ENCODE assay signal across 14 cellular contexts in the genomic region with DNA sequence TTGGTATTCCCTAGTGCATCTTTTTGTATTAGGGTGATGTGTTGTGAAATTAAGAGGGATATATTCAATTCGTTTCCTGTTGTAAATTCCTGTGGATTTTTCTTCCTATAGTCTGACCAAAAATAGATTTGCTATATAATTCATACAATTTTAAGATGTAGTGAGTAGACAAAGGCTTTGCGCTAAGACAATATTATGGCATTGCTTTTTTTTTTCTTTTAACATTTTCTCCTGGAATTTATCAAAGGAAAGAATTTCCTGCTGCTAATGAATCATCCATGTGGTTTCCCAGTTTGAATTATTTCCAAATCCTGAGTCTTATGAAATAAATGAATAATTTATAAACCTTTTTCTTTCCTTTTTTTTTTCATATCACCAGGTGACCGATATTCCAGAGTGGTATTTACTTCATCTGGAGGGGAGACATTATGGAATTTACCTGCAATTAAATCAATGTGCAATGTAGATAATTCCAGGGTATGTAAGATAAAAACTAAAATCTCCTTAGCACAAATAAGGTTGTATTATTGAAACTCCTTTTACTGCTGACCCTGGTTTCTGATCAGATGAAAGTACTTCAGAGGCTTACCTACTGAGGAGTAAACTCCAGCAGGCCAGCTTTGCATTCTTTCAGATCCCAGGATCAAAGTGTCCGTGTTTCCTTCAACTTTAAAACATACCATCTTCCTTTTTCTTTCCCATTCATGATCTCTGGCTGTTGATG.
DNase-seq lines count a peak whose midpoint lies in the region; ATAC-seq and TF ChIP-seq lines count a peak whose summit lies in the region.
"Had no signal": no experiment of that assay in that cellular context is flagged by ENCODE, and none has a peak within 500 bp of the region (broad histone marks: within the 10 kb centered on the region; RNA-seq: fewer than 3 reads in every experiment).

No MANE protein-coding gene starts in this region.

- H3K27me3 Mint-ChIP-seq in neural progenitor cell (ENCODE audit: insufficient read depth, low read depth): no peaks in the 10 kb centered on the region
- H3K27me3 Mint-ChIP-seq: T-helper 17 cell had no signal

- no peaks in the 10 kb centered on the region for H3K27me3 ChIP-seq in PC-9 (ENCODE audit: insufficient read depth, low read depth)
- H3K27me3 ChIP-seq in neural progenitor cell: no peaks in the 10 kb centered on the region
- H3K27me3 ChIP-seq: sigmoid colon had no signal

- no TSS peak for BruUV-seq in PC-9 (replicated peaks; lab: Mats Ljungman, UMichigan)

- intact Hi-C loops in PC-9 (cut with micrococcal nuclease; ENCODE audit: unreplicated experiment): loop anchor here (5.0 kb wide), 1 partner anchor 202 kb away; no protein-coding TSS in a partner anchor

- H3K4me1 ChIP-seq in PC-9 (replicated peaks; ENCODE audit: insufficient read depth) (peaks cover 37% of the 10 kb centered on the region), neural progenitor cell (peaks cover 21% of the 10 kb centered on the region)

- H4K20me1 ChIP-seq in PC-9 (ENCODE audit: insufficient read depth): no peaks in the 10 kb centered on the region
- H4K20me1 ChIP-seq in neural progenitor cell (ENCODE audit: low read depth): no peaks in the 10 kb centered on the region

- TF ChIP-seq CTCF in PC-9 (conservative IDR thresholded peaks at IDR 0.05) (no peak), neural progenitor cell (IDR thresholded peaks at IDR 0.05) (no peak)

- H2AFZ ChIP-seq in PC-9 (no peak overlapping the region), neural progenitor cell (replicated peaks) (no peak overlapping the region)

- H3K9me3 Mint-ChIP-seq in neural progenitor cell: no peaks in the 10 kb centered on the region

- H3K4me2 ChIP-seq in PC-9 (peak overlapping the region; percentile 58), neural progenitor cell (peak overlapping the region; percentile 24)

- no peaks in the 10 kb centered on the region for H3K36me3 ChIP-seq in PC-9 (ENCODE audit: low read depth)
- no peaks in the 10 kb centered on the region for H3K36me3 ChIP-seq in neural progenitor cell

- peaks cover 34% of the 10 kb centered on the region for H3K4me1 Mint-ChIP-seq in neural progenitor cell
- H3K4me1 Mint-ChIP-seq: T-helper 17 cell had no signal

- no peaks in the 10 kb centered on the region for H3K9me2 ChIP-seq in PC-9 (ENCODE audit: insufficient read depth)

- H3K9ac ChIP-seq in neural progenitor cell: no peak overlapping the region

- POLR2A ChIA-PET in PC-9 (lab: Charles Lee; ENCODE audit: unreplicated experiment): no interaction called here

- peak; percentile 29 for DNase-seq in Caki2 (ENCODE audit: low read depth)
- DNase-seq in PC-9: peak in 1 of 2 experiments; percentile 66
- DNase-seq in epithelial cell of prostate (ENCODE audit: low read depth, low spot score): no peak
- peak; percentile 22 for DNase-seq in neural progenitor cell (ENCODE audit: low spot score)
- no peak for DNase-seq in NOMO-1 treated with dmso at 0.1 percent for 144 hours (lab: John Stamatoyannopoulos, UW; ENCODE audit: unreplicated experiment)
- DNase-seq in activated CD4-positive, alpha-beta T cell treated with anti-CD3 and anti-CD28 coated beads for 48 hours: no peak
- no peak for DNase-seq in GF-D8 (lab: John Stamatoyannopoulos, UW)
- DNase-seq: DMS153, left ventricle myocardium superior, NCI-H1092, NCI-H748 treated with DMSO at 0.1 percent for 48 hours, sigmoid colon, T-helper 17 cell had no signal

- no peak for ATAC-seq in HG02610 (IDR thresholded peaks at IDR 0.05; ENCODE audit: unreplicated experiment)
- ATAC-seq: left ventricle myocardium superior, T-helper 17 cell had no signal

- H3K9me3 ChIP-seq in PC-9 (ENCODE audit: insufficient read depth, low read depth): no peaks in the 10 kb centered on the region
- H3K9me3 ChIP-seq in neural progenitor cell (ENCODE audit: low read depth): no peaks in the 10 kb centered on the region
- H3K9me3 ChIP-seq: sigmoid colon had no signal

- H3K79me2 ChIP-seq in PC-9 (ENCODE audit: low read depth): no peaks in the 10 kb centered on the region
- no peaks in the 10 kb centered on the region for H3K79me2 ChIP-seq in neural progenitor cell (ENCODE audit: low read depth)

- peak overlapping the region; percentile 19 for H3K27ac Mint-ChIP-seq in neural progenitor cell
- H3K27ac Mint-ChIP-seq: T-helper 17 cell had no signal

- peaks cover 21% of the 10 kb centered on the region; the same call in 1 of the 2 replicates for H3F3A ChIP-seq in PC-9 (ENCODE audit: insufficient read depth, low read depth)
- peaks cover 7% of the 10 kb centered on the region for H3F3A ChIP-seq in neural progenitor cell (ENCODE audit: low read depth)

- H3K27ac ChIP-seq in PC-9 (peak overlapping the region; percentile 76), epithelial cell of prostate (peak overlapping the region; percentile 49), neural progenitor cell (no peak overlapping the region)

- peaks cover 35% of the 10 kb centered on the region for H3K36me3 Mint-ChIP-seq in neural progenitor cell

- H3K4me3 ChIP-seq in PC-9 (no peak overlapping the region), neural progenitor cell (no peak overlapping the region)
- H3K4me3 ChIP-seq: sigmoid colon had no signal

- in situ Hi-C loops in Caki2 (cut with HindIII; ENCODE audit: low pct_unique_long_range_greater_than_20kb, low sequenced_read_pairs): no loop called here

- H3K4me3 Mint-ChIP-seq in neural progenitor cell: no peak overlapping the region
- H3K4me3 Mint-ChIP-seq: T-helper 17 cell had no signal

- CTCF ChIA-PET in PC-9 (lab: Charles Lee): no interaction called here

Comparison
In these comparisons a context has a peak if more than half of its experiments do, and no peak if none do; other contexts are left out.
1. DNase-seq: peak in Caki2 (single experiment) and neural progenitor cell (single experiment); none in epithelial cell of prostate (single experiment), NOMO-1 treated with dmso at 0.1 percent for 144 hours (single experiment), activated CD4-positive, alpha-beta T cell treated with anti-CD3 and anti-CD28 coated beads for 48 hours (single experiment) and GF-D8 (single experiment).